1 cellular context compared by ENCODE assay signal in the genomic region with DNA sequence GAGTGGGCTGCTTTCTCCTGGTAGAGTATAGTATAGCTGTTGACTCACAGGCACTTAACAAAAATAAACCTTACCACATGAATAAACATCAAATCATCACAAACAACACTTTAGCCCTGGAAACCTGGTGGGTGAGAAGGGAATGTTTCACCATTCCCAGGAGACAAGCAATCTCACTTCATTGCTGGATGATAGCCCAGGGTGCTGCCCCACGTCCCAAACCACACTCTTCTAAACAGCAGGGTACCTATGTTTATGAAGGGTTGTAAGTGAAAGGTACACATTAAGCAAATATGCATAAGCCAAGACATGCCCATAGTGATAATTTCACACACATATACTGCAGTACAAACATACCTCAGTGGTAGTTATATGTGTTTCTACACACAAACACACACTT.
TF ChIP-seq lines count a peak whose summit lies in the region.

No MANE protein-coding gene starts in this region.

TF ChIP-seq in HEK293, 187 proteins besides CTCF, POLR2A, EP300 and RAD21 (continued from another document):
- TF ChIP-seq, protein P1, sequence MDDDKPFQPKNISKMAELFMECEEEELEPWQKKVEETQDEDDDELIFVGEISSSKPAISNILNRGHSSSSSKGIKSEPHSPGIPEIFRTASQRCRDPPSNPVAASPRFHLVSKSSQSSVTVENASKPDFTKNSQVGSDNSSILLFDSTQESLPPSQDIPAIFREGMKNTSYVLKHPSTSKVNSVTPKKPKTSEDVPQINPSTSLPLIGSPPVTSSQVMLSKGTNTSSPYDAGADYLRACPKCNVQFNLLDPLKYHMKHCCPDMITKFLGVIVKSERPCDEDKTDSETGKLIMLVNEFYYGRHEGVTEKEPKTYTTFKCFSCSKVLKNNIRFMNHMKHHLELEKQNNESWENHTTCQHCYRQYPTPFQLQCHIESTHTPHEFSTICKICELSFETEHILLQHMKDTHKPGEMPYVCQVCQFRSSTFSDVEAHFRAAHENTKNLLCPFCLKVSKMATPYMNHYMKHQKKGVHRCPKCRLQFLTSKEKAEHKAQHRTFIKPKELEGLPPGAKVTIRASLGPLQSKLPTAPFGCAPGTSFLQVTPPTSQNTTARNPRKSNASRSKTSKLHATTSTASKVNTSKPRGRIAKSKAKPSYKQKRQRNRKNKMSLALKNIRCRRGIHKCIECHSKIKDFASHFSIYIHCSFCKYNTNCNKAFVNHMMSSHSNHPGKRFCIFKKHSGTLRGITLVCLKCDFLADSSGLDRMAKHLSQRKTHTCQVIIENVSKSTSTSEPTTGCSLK (tag by site-specific recombination; IDR thresholded peaks at IDR 0.05): no peak
- TF ChIP-seq TCF7L2 (IDR thresholded peaks at IDR 0.05; ENCODE audit: borderline replicate concordance, low read depth, low read length) (no peak), ZNF660 (tag by site-specific recombination; IDR thresholded peaks at IDR 0.05) (peak; percentile 33; the same call in 1 of the 2 replicates), OSR2 (tag by site-specific recombination; IDR thresholded peaks at IDR 0.05) (peak; percentile 86), SCRT2 (tag by site-specific recombination; IDR thresholded peaks at IDR 0.05) (no peak), ZNF311 (tag by site-specific recombination; IDR thresholded peaks at IDR 0.05; ENCODE audit: borderline replicate concordance) (no peak), TRIM28 (IDR thresholded peaks at IDR 0.05; ENCODE audit: borderline replicate concordance, low read length) (no peak), ZNF155 (tag by site-specific recombination; IDR thresholded peaks at IDR 0.05) (no peak), ZSCAN4 (tag by site-specific recombination; IDR thresholded peaks at IDR 0.05) (no peak)
